In genomic region chr13:106836186-106836802, GRCh38 we compare ENCODE assay signal across 2 cellular contexts.
TF ChIP-seq lines count a peak whose summit lies in the region.

No MANE protein-coding gene starts in this region.

TF ChIP-seq in HEK293, 187 proteins besides CTCF, POLR2A, EP300 and RAD21:
- TF ChIP-seq, protein P1, sequence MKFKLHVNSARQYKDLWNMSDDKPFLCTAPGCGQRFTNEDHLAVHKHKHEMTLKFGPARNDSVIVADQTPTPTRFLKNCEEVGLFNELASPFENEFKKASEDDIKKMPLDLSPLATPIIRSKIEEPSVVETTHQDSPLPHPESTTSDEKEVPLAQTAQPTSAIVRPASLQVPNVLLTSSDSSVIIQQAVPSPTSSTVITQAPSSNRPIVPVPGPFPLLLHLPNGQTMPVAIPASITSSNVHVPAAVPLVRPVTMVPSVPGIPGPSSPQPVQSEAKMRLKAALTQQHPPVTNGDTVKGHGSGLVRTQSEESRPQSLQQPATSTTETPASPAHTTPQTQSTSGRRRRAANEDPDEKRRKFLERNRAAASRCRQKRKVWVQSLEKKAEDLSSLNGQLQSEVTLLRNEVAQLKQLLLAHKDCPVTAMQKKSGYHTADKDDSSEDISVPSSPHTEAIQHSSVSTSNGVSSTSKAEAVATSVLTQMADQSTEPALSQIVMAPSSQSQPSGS (tag by site-specific recombination; IDR thresholded peaks at IDR 0.05; ENCODE audit: low read depth), result peak; percentile 78
- no peak for TF ChIP-seq SP3 (tag by site-specific recombination; IDR thresholded peaks at IDR 0.05)

TF ChIP-seq in endothelial cell of umbilical vein, 7 proteins besides CTCF, POLR2A, EP300 and RAD21 (continued from another document):
- no peak for TF ChIP-seq FOS (IDR thresholded peaks at IDR 0.05; ENCODE audit: borderline replicate concordance, insufficient read depth, low read length)
